In the genomic region with DNA sequence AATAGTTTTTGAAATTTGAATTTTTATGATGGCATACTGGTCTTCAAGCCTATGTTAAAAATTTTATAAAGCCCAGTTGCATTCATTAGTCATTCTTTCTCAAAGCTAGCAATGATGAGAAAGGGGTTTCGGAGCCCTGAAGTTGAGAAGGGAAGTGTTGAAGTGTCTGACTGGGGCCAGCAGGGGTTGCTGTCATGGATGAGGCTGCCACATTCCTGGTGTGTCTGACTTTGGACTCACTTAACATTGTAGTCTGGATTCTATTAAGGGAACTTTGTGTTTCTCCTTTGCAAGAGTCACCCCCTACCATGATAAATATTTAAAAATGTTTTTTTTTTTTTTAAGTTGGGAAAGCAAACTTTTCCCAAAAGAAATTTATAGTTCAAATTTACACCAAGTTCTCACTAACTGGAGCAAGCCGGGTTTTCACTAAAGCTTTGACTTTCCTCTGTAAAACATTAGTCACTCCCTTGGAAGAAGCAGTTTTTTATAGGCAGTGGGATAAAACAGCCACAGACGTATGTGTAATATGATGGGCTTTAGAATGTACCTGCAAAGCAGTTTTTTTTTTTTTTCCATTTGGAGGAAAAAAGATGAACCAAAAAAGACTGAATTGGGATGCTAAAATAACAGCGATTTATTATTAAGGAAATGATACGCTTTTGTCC, we compare ENCODE assay signal across 13 cellular contexts.
DNase-seq lines count a peak whose midpoint lies in the region; ATAC-seq and TF ChIP-seq lines count a peak whose summit lies in the region.
"Had no signal": no experiment of that assay in that cellular context is flagged by ENCODE, and none has a peak within 500 bp of the region (broad histone marks: within the 10 kb centered on the region; RNA-seq: fewer than 3 reads in every experiment).

No MANE protein-coding gene starts in this region.

- H3K27me3 ChIP-seq in RWPE2 (ENCODE audit: insufficient read depth, poor library complexity, severe bottlenecking) (no peaks in the 10 kb centered on the region), suprapubic skin (no peaks in the 10 kb centered on the region)
- H3K27me3 ChIP-seq: heart right ventricle had no signal

- no peak for TF ChIP-seq EP300 in suprapubic skin (IDR thresholded peaks at IDR 0.05)

- DNase-seq in NCI-H82 (lab: John Stamatoyannopoulos, UW) (peak; percentile 17), NCI-H82 treated with DMSO at 0.1 percent for 48 hours (lab: John Stamatoyannopoulos, UW; ENCODE audit: unreplicated experiment) (no peak), RWPE2 (ENCODE audit: low spot score) (no peak), fibroblast of pulmonary artery (ENCODE audit: low read depth) (peak; percentile 37), suprapubic skin (ENCODE audit: low spot score in 2 of 2) (no peak), GM20000 (ENCODE audit: low spot score) (no peak), NCI-H1417 (lab: John Stamatoyannopoulos, UW) (no peak), dermis blood vessel endothelial cell (no peak)
- DNase-seq: central memory CD4-positive, alpha-beta T cell; heart right ventricle; stimulated activated CD4-positive, alpha-beta T cell treated with anti-CD3 and anti-CD28 coated beads, Interleukin-12 subunit alpha, Interleukin-12 subunit beta, amount 100 ng/mL, for 4 hours; T-helper 2 cell had no signal

- no peak for TF ChIP-seq POLR2A in suprapubic skin (IDR thresholded peaks at IDR 0.05)

- 63% methylated on average over 5 of the region's 5 CpGs for WGBS in suprapubic skin

- TF ChIP-seq CTCF in RWPE2 (IDR thresholded peaks at IDR 0.05; ENCODE audit: poor library complexity, severe bottlenecking) (peak; percentile 24), fibroblast of pulmonary artery (IDR thresholded peaks at IDR 0.05; ENCODE audit: low read length, missing control alignments) (peak; percentile 40), suprapubic skin (IDR thresholded peaks at IDR 0.05) (peak in 1 of 2 donors; percentile 15), GM20000 (IDR thresholded peaks at IDR 0.05; ENCODE audit: extremely low read depth, missing control alignments) (no peak)

- no peaks in the 10 kb centered on the region for H3K9me3 ChIP-seq in RWPE2 (ENCODE audit: severe bottlenecking)
- no peaks in the 10 kb centered on the region for H3K9me3 ChIP-seq in suprapubic skin

- H3K27ac ChIP-seq in RWPE2 (ENCODE audit: poor library complexity, severe bottlenecking) (no peak overlapping the region), suprapubic skin (peak overlapping the region; percentile 72)
- H3K27ac ChIP-seq: heart right ventricle, KMS-11 had no signal

- H3K4me1 ChIP-seq in RWPE2 (ENCODE audit: insufficient read depth, poor library complexity, severe bottlenecking) = no peaks in the 10 kb centered on the region
- H3K4me1 ChIP-seq in suprapubic skin = no peaks in the 10 kb centered on the region

- no peak for ATAC-seq in RWPE2 (ENCODE audit: low read depth)
- ATAC-seq: heart right ventricle had no signal

- H3K36me3 ChIP-seq in RWPE2 (ENCODE audit: low read depth) (no peaks in the 10 kb centered on the region), suprapubic skin (no peaks in the 10 kb centered on the region)
- H3K36me3 ChIP-seq: heart right ventricle had no signal

- H3K4me3 ChIP-seq in RWPE2 (ENCODE audit: severe bottlenecking) (no peak overlapping the region), fibroblast of pulmonary artery (replicated peaks; ENCODE audit: low read depth, low read length) (no peak overlapping the region), suprapubic skin (no peak overlapping the region)
- H3K4me3 ChIP-seq: heart right ventricle had no signal

Comparison
In these comparisons a context has a peak if more than half of its experiments do, and no peak if none do; other contexts are left out.
1. DNase-seq: peak in NCI-H82 (single experiment) and fibroblast of pulmonary artery (single experiment); none in NCI-H82 treated with DMSO at 0.1 percent for 48 hours (single experiment), RWPE2 (single experiment), suprapubic skin (0 of 2), GM20000 (single experiment), NCI-H1417 (0 of 3) and dermis blood vessel endothelial cell (single experiment).